ENCODE assay signal across 9 cellular contexts in genomic region chr18:23142285-23142929, GRCh38. TPM values are rescaled to one million over a fixed set of nuclear protein-coding genes. Genes with fewer than 3 reads are reported as not detected.
DNase-seq lines count a peak whose midpoint lies in the region; TF ChIP-seq lines count a peak whose summit lies in the region.
"Had no signal": no experiment of that assay in that cellular context is flagged by ENCODE, and none has a peak within 500 bp of the region (broad histone marks: within the 10 kb centered on the region; RNA-seq: fewer than 3 reads in every experiment).

No MANE protein-coding gene starts in this region.

- WGBS in GM23248 (ENCODE audit: low coverage in 1 of 2, low lambda C conversion rate in 2 of 2, missing lambda C conversion rate in 2 of 2), 2 experiments, result 44 to 45% methylated on average over 6 of the region's 6 CpGs
- 82% methylated on average over 4 of the region's 6 CpGs for WGBS in esophagus muscularis mucosa

- H2AFZ ChIP-seq in GM23248, result no peak overlapping the region

- H3K9ac ChIP-seq in GM23248, result no peak overlapping the region

- no peak overlapping the region for H3K4me3 ChIP-seq in GM23248
- no peak overlapping the region for H3K4me3 ChIP-seq in esophagus muscularis mucosa

- H3K36me3 ChIP-seq in GM23248 (ENCODE audit: low read depth), result no peaks in the 10 kb centered on the region
- no peaks in the 10 kb centered on the region for H3K36me3 ChIP-seq in esophagus muscularis mucosa

- H3K27me3 ChIP-seq in GM23248 (replicated peaks; ENCODE audit: insufficient read depth) (no peaks in the 10 kb centered on the region), esophagus muscularis mucosa (peaks cover 0 to 27% (median under 1%) of the 10 kb centered on the region in 4 donors)

- H3K9me3 ChIP-seq in GM23248 (ENCODE audit: low read depth) (no peaks in the 10 kb centered on the region), esophagus muscularis mucosa (no peaks in the 10 kb centered on the region)

- DNase-seq in GM23248 (peak; percentile 56), RKO (ENCODE audit: low spot score) (peak; percentile 38), esophagus muscularis mucosa (ENCODE audit: extremely low spot score) (no peak), renal cortical epithelial cell (ENCODE audit: low read depth) (peak; percentile 31), T-helper 9 cell (no peak), D341Med (ENCODE audit: low spot score) (no peak), T-helper 1 cell (no peak), NCI-H510A (lab: John Stamatoyannopoulos, UW) (no peak)
- DNase-seq: activated CD4-positive, CD25-positive, alpha-beta regulatory T cell treated with anti-CD3 and anti-CD28 coated beads, Interleukin-2, amount 50 U/mL, for 72 hours had no signal

- H3K9me2 ChIP-seq in GM23248 (ENCODE audit: insufficient read depth), result no peaks in the 10 kb centered on the region

- H3K79me2 ChIP-seq in GM23248 (ENCODE audit: insufficient read depth), result peaks cover 85% of the 10 kb centered on the region

- H4K20me1 ChIP-seq in GM23248 (ENCODE audit: insufficient read depth), result no peaks in the 10 kb centered on the region

- TF ChIP-seq CTCF in esophagus muscularis mucosa (IDR thresholded peaks at IDR 0.05), result no peak

- no peak overlapping the region for H3K4me2 ChIP-seq in GM23248 (ENCODE audit: unreplicated experiment)

- 0 out of 2 replicates have a peak, but pooled peaks cover 3% of the 10 kb centered on the region for H3F3A ChIP-seq in GM23248 (ENCODE audit: insufficient read depth)

- no peak for TF ChIP-seq EP300 in esophagus muscularis mucosa (IDR thresholded peaks at IDR 0.05)

- H3K4me1 ChIP-seq in GM23248 (ENCODE audit: insufficient read depth) (peaks cover 24% of the 10 kb centered on the region; the same call in 1 of the 2 replicates), esophagus muscularis mucosa (peaks cover 6 to 44% (median 38%) of the 10 kb centered on the region in 4 donors)

- in situ Hi-C loops in GM23248 (cut with MboI), result no loop called here

- no peak for TF ChIP-seq POLR2A in esophagus muscularis mucosa (IDR thresholded peaks at IDR 0.05; ENCODE audit: low read depth)

- intact Hi-C loops in esophagus muscularis mucosa (cut with DNase I), result no loop called here

- H3K27ac ChIP-seq in GM23248 (no peak overlapping the region), esophagus muscularis mucosa (replicated peaks in 1 of 4) (peak overlapping the region in 3 of 4 donors; percentile 30 to 63 (median 52))

RNA-seq across cellular contexts. Expression of gene CABLES1, which starts 7.1 kb away (rescaled TPM):
- total RNA-seq in GM23248 (2014; rRNA removed; shearing (Covaris generic)), result 5.7 and 8.9 TPM in 2 replicates
- polyA plus RNA-seq in GM23248 (2016; fragmentation: Nextera tagmentation; extraction: Ambion mirVana), result 1.3 and 2.4 TPM in 2 replicates
- total RNA-seq in esophagus muscularis mucosa, result 1 to 10 TPM; 3.8 to 8.3 (median 6.4) TPM
- total RNA-seq in renal cortical epithelial cell, result 4.7 and 7.7 TPM in 2 replicates

Comparison
In these comparisons a context has a peak if more than half of its experiments do, and no peak if none do; other contexts are left out.
1. DNase-seq: peak in GM23248 (single experiment), RKO (single experiment) and renal cortical epithelial cell (single experiment); none in esophagus muscularis mucosa (single experiment), T-helper 9 cell (single experiment), D341Med (single experiment), T-helper 1 cell (0 of 5) and NCI-H510A (single experiment).